In genomic region chr22:29879738-29880137, GRCh38 we compare ENCODE assay signal across 13 cellular contexts. TPM values are rescaled to one million over a fixed set of nuclear protein-coding genes. Genes with fewer than 3 reads are reported as not detected.
DNase-seq lines count a peak whose midpoint lies in the region; ATAC-seq and TF ChIP-seq lines count a peak whose summit lies in the region.
"Had no signal": no experiment of that assay in that cellular context is flagged by ENCODE, and none has a peak within 500 bp of the region (broad histone marks: within the 10 kb centered on the region; RNA-seq: fewer than 3 reads in every experiment).

No MANE protein-coding gene starts in this region.

- no peak overlapping the region for H3K27ac Mint-ChIP-seq in activated naive CD4-positive, alpha-beta T cell treated with anti-CD3 and anti-CD28 coated beads for 36 hours
- no peak overlapping the region for H3K27ac Mint-ChIP-seq in activated naive CD4-positive, alpha-beta T cell treated with anti-CD3 and anti-CD28 coated beads, Interleukin-2, amount 10 ng/mL, durations not matched to agents 7 days and 5 days
- H3K27ac Mint-ChIP-seq in neural crest cell (ENCODE audit: unreplicated experiment): no peak overlapping the region
- H3K27ac Mint-ChIP-seq: nephron had no signal

- TF ChIP-seq CTCF in neural crest cell (conservative IDR thresholded peaks at IDR 0.05): no peak

- H3K4me1 Mint-ChIP-seq in activated naive CD4-positive, alpha-beta T cell treated with anti-CD3 and anti-CD28 coated beads for 36 hours (ENCODE audit: low read depth): peaks cover 6% of the 10 kb centered on the region
- peaks cover 13% of the 10 kb centered on the region for H3K4me1 Mint-ChIP-seq in activated naive CD4-positive, alpha-beta T cell treated with anti-CD3 and anti-CD28 coated beads, Interleukin-2, amount 10 ng/mL, durations not matched to agents 7 days and 5 days
- peaks cover 11% of the 10 kb centered on the region for H3K4me1 Mint-ChIP-seq in neural crest cell

- CTCF ChIA-PET in activated naive CD4-positive, alpha-beta T cell treated with anti-CD3 and anti-CD28 coated beads for 36 hours (lab: Charles Lee): interaction anchor here (0.6 kb wide), 1 partner anchor 43 kb away, joined by 3 read pairs; no protein-coding TSS in a partner anchor
- CTCF ChIA-PET in activated naive CD4-positive, alpha-beta T cell treated with anti-CD3 and anti-CD28 coated beads, Interleukin-2, amount 10 ng/mL, durations not matched to agents 7 days and 5 days (lab: Charles Lee): interaction anchor here (0.6 kb wide), 1 partner anchor 209 kb away, joined by 3 read pairs; no protein-coding TSS in a partner anchor

- no peak overlapping the region for H3K4me3 Mint-ChIP-seq in activated naive CD4-positive, alpha-beta T cell treated with anti-CD3 and anti-CD28 coated beads for 36 hours
- H3K4me3 Mint-ChIP-seq in activated naive CD4-positive, alpha-beta T cell treated with anti-CD3 and anti-CD28 coated beads, Interleukin-2, amount 10 ng/mL, durations not matched to agents 7 days and 5 days: no peak overlapping the region
- H3K4me3 Mint-ChIP-seq in neural crest cell: peak overlapping the region; percentile 41

- peak; percentile 26 for DNase-seq in activated naive CD4-positive, alpha-beta T cell treated with anti-CD3 and anti-CD28 coated beads for 36 hours
- no peak for DNase-seq in activated naive CD4-positive, alpha-beta T cell treated with anti-CD3 and anti-CD28 coated beads, Interleukin-2, amount 10 ng/mL, durations not matched to agents 7 days and 5 days
- peak; percentile 15 for DNase-seq in HT-29 (ENCODE audit: low spot score)
- DNase-seq in activated CD4-positive, CD25-positive, alpha-beta regulatory T cell treated with anti-CD3 and anti-CD28 coated beads, Interleukin-2, amount 50 U/mL, for 72 hours: peak; percentile 35
- DNase-seq in neural crest cell (ENCODE audit: low read depth, low spot score): no peak
- DNase-seq in NCI-H146 treated with DMSO at 0.1 percent for 48 hours (lab: John Stamatoyannopoulos, UW; ENCODE audit: unreplicated experiment): no peak
- DNase-seq in middle frontal gyrus (ENCODE audit: extremely low spot score, low spot score): no peak
- DNase-seq: activated naive CD4-positive, alpha-beta T cell; heart left ventricle; MM.1S; NCI-H2107 had no signal

- intact Hi-C loops in activated naive CD4-positive, alpha-beta T cell treated with anti-CD3 and anti-CD28 coated beads for 36 hours (cut with micrococcal nuclease): loop anchor here (5.0 kb wide), 1 partner anchor 277 kb away; the partner anchor contains the start of gene NF2

- no peaks in the 10 kb centered on the region for H3K9me3 Mint-ChIP-seq in activated naive CD4-positive, alpha-beta T cell treated with anti-CD3 and anti-CD28 coated beads for 36 hours
- no peaks in the 10 kb centered on the region for H3K9me3 Mint-ChIP-seq in activated naive CD4-positive, alpha-beta T cell treated with anti-CD3 and anti-CD28 coated beads, Interleukin-2, amount 10 ng/mL, durations not matched to agents 7 days and 5 days
- H3K9me3 Mint-ChIP-seq in neural crest cell: no peaks in the 10 kb centered on the region
- H3K9me3 Mint-ChIP-seq: nephron had no signal

- H3K36me3 Mint-ChIP-seq in activated naive CD4-positive, alpha-beta T cell treated with anti-CD3 and anti-CD28 coated beads for 36 hours (ENCODE audit: low read depth): no peaks in the 10 kb centered on the region
- H3K36me3 Mint-ChIP-seq in activated naive CD4-positive, alpha-beta T cell treated with anti-CD3 and anti-CD28 coated beads, Interleukin-2, amount 10 ng/mL, durations not matched to agents 7 days and 5 days: peaks cover 6% of the 10 kb centered on the region
- no peaks in the 10 kb centered on the region for H3K36me3 Mint-ChIP-seq in neural crest cell (ENCODE audit: low read depth)

- no peak for ATAC-seq in GM21576 (IDR thresholded peaks at IDR 0.05; ENCODE audit: unreplicated experiment)
- ATAC-seq: heart left ventricle had no signal

- no peaks in the 10 kb centered on the region for H3K27me3 Mint-ChIP-seq in activated naive CD4-positive, alpha-beta T cell treated with anti-CD3 and anti-CD28 coated beads for 36 hours (ENCODE audit: low read depth)
- peaks cover 27% of the 10 kb centered on the region for H3K27me3 Mint-ChIP-seq in activated naive CD4-positive, alpha-beta T cell treated with anti-CD3 and anti-CD28 coated beads, Interleukin-2, amount 10 ng/mL, durations not matched to agents 7 days and 5 days
- peaks cover 6% of the 10 kb centered on the region for H3K27me3 Mint-ChIP-seq in neural crest cell (ENCODE audit: low read depth)

RNA-seq across cellular contexts. Expression of gene MTMR3, which starts 3.2 kb away (rescaled TPM):
- 10 to 100 TPM; 26.0 to 27.1 TPM for total RNA-seq in activated naive CD4-positive, alpha-beta T cell treated with anti-CD3 and anti-CD28 coated beads for 36 hours
- 10.2 and 13.0 TPM in 2 replicates for total RNA-seq in HT-29 (2014; rRNA removed; shearing (Covaris generic))
- 35.3 and 37.4 TPM in 2 replicates for total RNA-seq in neural crest cell

RNA-seq across cellular contexts. Expression of gene ASCC2, which starts 41.7 kb away (rescaled TPM):
- 10 to 100 TPM; 57.6 to 60.4 TPM for total RNA-seq in activated naive CD4-positive, alpha-beta T cell treated with anti-CD3 and anti-CD28 coated beads for 36 hours
- total RNA-seq in HT-29 (2014; rRNA removed; shearing (Covaris generic)): 52.2 and 97.2 TPM in 2 replicates
- total RNA-seq in neural crest cell: 44.6 and 45.6 TPM in 2 replicates

Comparison
In these comparisons a context has a peak if more than half of its experiments do, and no peak if none do; other contexts are left out.
1. DNase-seq: peak in activated naive CD4-positive, alpha-beta T cell treated with anti-CD3 and anti-CD28 coated beads for 36 hours (single experiment), HT-29 (single experiment) and activated CD4-positive, CD25-positive, alpha-beta regulatory T cell treated with anti-CD3 and anti-CD28 coated beads, Interleukin-2, amount 50 U/mL, for 72 hours (single experiment); none in activated naive CD4-positive, alpha-beta T cell treated with anti-CD3 and anti-CD28 coated beads, Interleukin-2, amount 10 ng/mL, durations not matched to agents 7 days and 5 days (single experiment), neural crest cell (single experiment), NCI-H146 treated with DMSO at 0.1 percent for 48 hours (single experiment) and middle frontal gyrus (single experiment).